Comparison of ENCODE assay signal across 21 cellular contexts in the genomic region with DNA sequence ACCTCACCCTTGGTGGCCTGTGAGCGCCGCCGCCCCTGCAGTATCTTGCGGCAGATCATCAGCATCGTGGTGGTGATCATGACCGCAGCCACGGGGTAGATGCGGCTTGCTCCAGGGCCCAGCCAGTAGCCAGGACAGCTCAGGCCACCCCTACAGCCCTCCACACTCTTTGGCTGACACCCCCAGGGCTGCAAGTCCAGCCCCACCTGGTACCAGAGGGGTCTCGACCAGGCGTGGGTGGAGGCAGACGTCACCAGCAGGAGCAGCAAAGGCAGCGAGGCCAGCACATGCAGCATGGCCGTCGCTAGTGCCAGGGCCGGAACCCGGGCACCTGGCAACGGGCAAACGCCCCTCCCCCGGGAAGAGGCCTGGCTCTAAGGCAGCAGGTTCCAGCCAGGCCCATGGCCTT. TPM values are rescaled to one million over a fixed set of nuclear protein-coding genes. Genes with fewer than 3 reads are reported as not detected.
"Had no signal": no experiment of that assay in that cellular context is flagged by ENCODE, and none has a peak within 500 bp of the region (broad histone marks: within the 10 kb centered on the region; RNA-seq: fewer than 3 reads in every experiment).

A gene with protein sequence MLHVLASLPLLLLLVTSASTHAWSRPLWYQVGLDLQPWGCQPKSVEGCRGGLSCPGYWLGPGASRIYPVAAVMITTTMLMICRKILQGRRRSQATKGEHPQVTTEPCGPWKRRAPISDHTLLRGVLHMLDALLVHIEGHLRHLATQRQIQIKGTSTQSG (minus strand): TSS at position 309 of the 409 bp plus-strand sequence. CDS start 13 bp downstream, at position 296.

- H3K4me3 ChIP-seq: adrenal gland, gastrocnemius medialis, heart left ventricle, lung, ovary, sigmoid colon, spleen, thyroid gland, uterus had no signal

- H3K4me1 ChIP-seq: adrenal gland, gastrocnemius medialis, heart left ventricle, sigmoid colon, thyroid gland, uterus had no signal

- DNase-seq: activated CD4-positive, alpha-beta T cell treated with anti-CD3 and anti-CD28 coated beads, Interleukin-2, amount 50 U/mL, for 48 hours; activated gamma-delta T cell treated with Interleukin-2 at 50 U/mL for 16 hours; adrenal gland; caudate nucleus; gastrocnemius medialis; kidney; ovary; sigmoid colon; spleen; stimulated activated CD4-positive, alpha-beta T cell treated with anti-CD3 and anti-CD28 coated beads, Interleukin-4, amount 100 ng/mL, for 4 hours; stimulated activated naive B cell treated with anti-CD40 and anti-IgM and Interleukin-4, amounts not matched to agents 10 μg/mL and 1 μg/mL and 100 μg/mL, for 72 hours; thyroid gland; uterus had no signal

- H3K27ac ChIP-seq: adrenal gland, gastrocnemius medialis, heart left ventricle, ovary, sigmoid colon, thyroid gland, uterus had no signal

- H3K4me3 Mint-ChIP-seq: activated T-helper 1 cell treated with anti-CD3 and anti-CD28 coated beads, Interleukin-12 subunit alpha, Interleukin-12 subunit beta, Interleukin-2, Interleukin-4 antibody, amounts not matched to agents 30 ng/mL and 10 ng/mL and 1 ng/mL, durations not matched to agents 14 hours and 24 hours and 36 hours; mesothelial cell of epicardium; stimulated activated naive B cell treated with anti-CD40 and anti-IgM and Interleukin-4, amounts not matched to agents 10 μg/mL and 1 μg/mL and 100 μg/mL, for 72 hours had no signal

- H3K27me3 Mint-ChIP-seq: stimulated activated naive B cell treated with anti-CD40 and anti-IgM and Interleukin-4, amounts not matched to agents 10 μg/mL and 1 μg/mL and 100 μg/mL, for 72 hours had no signal

- H3K27me3 ChIP-seq: adrenal gland, gastrocnemius medialis, heart left ventricle, ovary, sigmoid colon, spleen, thyroid gland, uterus had no signal

- ATAC-seq: activated naive CD4-positive, alpha-beta T cell treated with anti-CD3 and anti-CD28 coated beads, Interleukin-2, amount 50 U/mL, for 72 hours; gastrocnemius medialis; left lobe of liver; stimulated activated naive B cell treated with anti-CD40 and anti-IgM and Interleukin-4, amounts not matched to agents 10 μg/mL and 1 μg/mL and 100 μg/mL, for 72 hours had no signal

- H3K27ac Mint-ChIP-seq: activated T-helper 1 cell treated with anti-CD3 and anti-CD28 coated beads, Interleukin-12 subunit alpha, Interleukin-12 subunit beta, Interleukin-2, Interleukin-4 antibody, amounts not matched to agents 30 ng/mL and 10 ng/mL and 1 ng/mL, durations not matched to agents 14 hours and 24 hours and 36 hours; mesothelial cell of epicardium; stimulated activated naive B cell treated with anti-CD40 and anti-IgM and Interleukin-4, amounts not matched to agents 10 μg/mL and 1 μg/mL and 100 μg/mL, for 72 hours had no signal

- H3K9me3 ChIP-seq: adrenal gland, gastrocnemius medialis, ovary, thyroid gland, uterus had no signal

- H3K36me3 ChIP-seq: ovary, thyroid gland, uterus had no signal

- H3K4me1 Mint-ChIP-seq: mesothelial cell of epicardium had no signal

RNA-seq across cellular contexts. Expression of the gene that starts here (rescaled TPM):
- total RNA-seq: activated T-helper 1 cell treated with anti-CD3 and anti-CD28 coated beads, Interleukin-12 subunit alpha, Interleukin-12 subunit beta, Interleukin-2, Interleukin-4 antibody, amounts not matched to agents 30 ng/mL and 10 ng/mL and 1 ng/mL, durations not matched to agents 14 hours and 24 hours and 36 hours; adrenal gland; gastrocnemius medialis; heart left ventricle; kidney; left lobe of liver; lung; mesothelial cell of epicardium; ovary; sigmoid colon; spleen; T-helper 1 cell treated with Interleukin-12 subunit alpha and Interleukin-12 subunit beta and Interleukin-4 antibody, amounts not matched to agents 30 ng/mL and 1 ng/mL, for 36 hours; thyroid gland; uterus had no signal
- polyA plus RNA-seq: adrenal gland, esophagus, heart left ventricle, ovary had no signal
